Comparison of ENCODE assay signal across 1 cellular context in the genomic region with DNA sequence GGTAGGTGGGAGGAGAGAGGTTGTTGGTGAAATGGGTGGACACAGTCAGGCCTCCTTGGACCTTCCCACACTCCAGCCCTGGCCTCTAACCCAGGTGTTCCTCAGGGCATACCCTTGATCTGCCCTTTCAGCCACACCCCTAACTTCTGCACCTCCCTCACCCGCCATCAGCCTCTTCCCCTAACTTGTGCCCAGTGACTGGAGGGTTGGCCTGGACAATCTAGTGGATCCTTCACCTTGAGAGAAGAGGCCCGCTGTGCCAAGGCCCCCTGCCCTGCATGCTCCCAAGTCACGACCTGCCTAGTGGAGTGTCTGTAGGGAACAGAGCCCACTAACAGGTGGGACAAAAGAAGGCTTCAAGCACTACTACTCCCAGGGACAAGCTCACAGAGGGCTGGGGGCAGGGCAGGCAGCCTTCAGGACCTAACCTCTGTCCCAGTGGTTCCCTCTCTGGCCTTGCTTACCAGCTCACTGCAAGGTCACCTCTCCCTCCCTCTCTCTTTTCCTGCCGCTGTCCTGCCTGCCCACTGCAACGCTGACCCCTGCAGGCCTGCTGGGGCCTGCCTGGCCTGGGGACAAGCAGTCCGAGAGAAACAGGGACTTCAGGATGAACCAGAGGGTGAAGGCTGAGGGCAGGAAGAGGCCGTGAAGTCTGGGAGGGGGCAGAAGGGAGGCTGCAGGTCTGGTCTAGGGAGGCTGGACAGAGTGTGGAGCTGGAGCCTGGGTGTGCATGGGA.
TF ChIP-seq lines count a peak whose summit lies in the region.

No MANE protein-coding gene starts in this region.

TF ChIP-seq in HepG2, 621 proteins besides CTCF, POLR2A, EP300 and RAD21 (continued from another document and continues in another):
- TF ChIP-seq, protein P1, sequence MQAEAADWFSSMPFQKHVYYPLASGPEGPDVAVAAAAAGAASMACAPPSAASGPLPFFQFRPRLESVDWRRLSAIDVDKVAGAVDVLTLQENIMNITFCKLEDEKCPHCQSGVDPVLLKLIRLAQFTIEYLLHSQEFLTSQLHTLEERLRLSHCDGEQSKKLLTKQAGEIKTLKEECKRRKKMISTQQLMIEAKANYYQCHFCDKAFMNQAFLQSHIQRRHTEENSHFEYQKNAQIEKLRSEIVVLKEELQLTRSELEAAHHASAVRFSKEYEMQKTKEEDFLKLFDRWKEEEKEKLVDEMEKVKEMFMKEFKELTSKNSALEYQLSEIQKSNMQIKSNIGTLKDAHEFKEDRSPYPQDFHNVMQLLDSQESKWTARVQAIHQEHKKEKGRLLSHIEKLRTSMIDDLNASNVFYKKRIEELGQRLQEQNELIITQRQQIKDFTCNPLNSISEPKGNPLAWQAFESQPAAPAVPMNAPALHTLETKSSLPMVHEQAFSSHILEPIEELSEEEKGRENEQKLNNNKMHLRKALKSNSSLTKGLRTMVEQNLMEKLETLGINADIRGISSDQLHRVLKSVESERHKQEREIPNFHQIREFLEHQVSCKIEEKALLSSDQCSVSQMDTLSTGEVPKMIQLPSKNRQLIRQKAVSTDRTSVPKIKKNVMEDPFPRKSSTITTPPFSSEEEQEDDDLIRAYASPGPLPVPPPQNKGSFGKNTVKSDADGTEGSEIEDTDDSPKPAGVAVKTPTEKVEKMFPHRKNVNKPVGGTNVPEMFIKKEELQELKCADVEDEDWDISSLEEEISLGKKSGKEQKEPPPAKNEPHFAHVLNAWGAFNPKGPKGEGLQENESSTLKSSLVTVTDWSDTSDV (CRISPR knock-in tag; IDR thresholded peaks at IDR 0.05) = no peak
- TF ChIP-seq, protein P2, sequence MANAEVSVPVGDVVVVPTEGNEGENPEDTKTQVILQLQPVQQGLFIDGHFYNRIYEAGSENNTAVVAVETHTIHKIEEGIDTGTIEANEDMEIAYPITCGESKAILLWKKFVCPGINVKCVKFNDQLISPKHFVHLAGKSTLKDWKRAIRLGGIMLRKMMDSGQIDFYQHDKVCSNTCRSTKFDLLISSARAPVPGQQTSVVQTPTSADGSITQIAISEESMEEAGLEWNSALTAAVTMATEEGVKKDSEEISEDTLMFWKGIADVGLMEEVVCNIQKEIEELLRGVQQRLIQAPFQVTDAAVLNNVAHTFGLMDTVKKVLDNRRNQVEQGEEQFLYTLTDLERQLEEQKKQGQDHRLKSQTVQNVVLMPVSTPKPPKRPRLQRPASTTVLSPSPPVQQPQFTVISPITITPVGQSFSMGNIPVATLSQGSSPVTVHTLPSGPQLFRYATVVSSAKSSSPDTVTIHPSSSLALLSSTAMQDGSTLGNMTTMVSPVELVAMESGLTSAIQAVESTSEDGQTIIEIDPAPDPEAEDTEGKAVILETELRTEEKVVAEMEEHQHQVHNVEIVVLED (CRISPR knock-in tag; IDR thresholded peaks at IDR 0.05; ENCODE audit: borderline replicate concordance) = no peak; the same call in 1 of the 2 replicates
- 0 out of 2 replicates have a peak, but pooled peaks have one; percentile 63 for TF ChIP-seq ZSCAN21 (CRISPR knock-in tag; IDR thresholded peaks at IDR 0.05; ENCODE audit: borderline replicate concordance)
- TF ChIP-seq, protein P3, sequence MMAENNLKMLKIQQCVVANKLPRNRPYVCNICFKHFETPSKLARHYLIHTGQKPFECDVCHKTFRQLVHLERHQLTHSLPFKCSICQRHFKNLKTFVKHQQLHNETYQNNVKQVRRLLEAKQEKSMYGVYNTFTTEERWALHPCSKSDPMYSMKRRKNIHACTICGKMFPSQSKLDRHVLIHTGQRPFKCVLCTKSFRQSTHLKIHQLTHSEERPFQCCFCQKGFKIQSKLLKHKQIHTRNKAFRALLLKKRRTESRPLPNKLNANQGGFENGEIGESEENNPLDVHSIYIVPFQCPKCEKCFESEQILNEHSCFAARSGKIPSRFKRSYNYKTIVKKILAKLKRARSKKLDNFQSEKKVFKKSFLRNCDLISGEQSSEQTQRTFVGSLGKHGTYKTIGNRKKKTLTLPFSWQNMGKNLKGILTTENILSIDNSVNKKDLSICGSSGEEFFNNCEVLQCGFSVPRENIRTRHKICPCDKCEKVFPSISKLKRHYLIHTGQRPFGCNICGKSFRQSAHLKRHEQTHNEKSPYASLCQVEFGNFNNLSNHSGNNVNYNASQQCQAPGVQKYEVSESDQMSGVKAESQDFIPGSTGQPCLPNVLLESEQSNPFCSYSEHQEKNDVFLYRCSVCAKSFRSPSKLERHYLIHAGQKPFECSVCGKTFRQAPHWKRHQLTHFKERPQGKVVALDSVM (CRISPR knock-in tag; IDR thresholded peaks at IDR 0.05) = peak; percentile 94
- TF ChIP-seq, protein P4, sequence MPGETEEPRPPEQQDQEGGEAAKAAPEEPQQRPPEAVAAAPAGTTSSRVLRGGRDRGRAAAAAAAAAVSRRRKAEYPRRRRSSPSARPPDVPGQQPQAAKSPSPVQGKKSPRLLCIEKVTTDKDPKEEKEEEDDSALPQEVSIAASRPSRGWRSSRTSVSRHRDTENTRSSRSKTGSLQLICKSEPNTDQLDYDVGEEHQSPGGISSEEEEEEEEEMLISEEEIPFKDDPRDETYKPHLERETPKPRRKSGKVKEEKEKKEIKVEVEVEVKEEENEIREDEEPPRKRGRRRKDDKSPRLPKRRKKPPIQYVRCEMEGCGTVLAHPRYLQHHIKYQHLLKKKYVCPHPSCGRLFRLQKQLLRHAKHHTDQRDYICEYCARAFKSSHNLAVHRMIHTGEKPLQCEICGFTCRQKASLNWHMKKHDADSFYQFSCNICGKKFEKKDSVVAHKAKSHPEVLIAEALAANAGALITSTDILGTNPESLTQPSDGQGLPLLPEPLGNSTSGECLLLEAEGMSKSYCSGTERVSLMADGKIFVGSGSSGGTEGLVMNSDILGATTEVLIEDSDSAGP (CRISPR knock-in tag; IDR thresholded peaks at IDR 0.05; ENCODE audit: borderline replicate concordance) = peak; percentile 74; the same call in 1 of the 2 replicates
- TF ChIP-seq FOXK2 (IDR thresholded peaks at IDR 0.05) = peak; percentile 39; the same call in 1 of the 2 replicates
- TF ChIP-seq ZNF776 (CRISPR knock-in tag; IDR thresholded peaks at IDR 0.05) = peak; percentile 34; the same call in 1 of the 2 replicates
- TF ChIP-seq, protein P5, sequence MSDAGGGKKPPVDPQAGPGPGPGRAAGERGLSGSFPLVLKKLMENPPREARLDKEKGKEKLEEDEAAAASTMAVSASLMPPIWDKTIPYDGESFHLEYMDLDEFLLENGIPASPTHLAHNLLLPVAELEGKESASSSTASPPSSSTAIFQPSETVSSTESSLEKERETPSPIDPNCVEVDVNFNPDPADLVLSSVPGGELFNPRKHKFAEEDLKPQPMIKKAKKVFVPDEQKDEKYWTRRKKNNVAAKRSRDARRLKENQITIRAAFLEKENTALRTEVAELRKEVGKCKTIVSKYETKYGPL (CRISPR knock-in tag; IDR thresholded peaks at IDR 0.05) = no peak
- no peak for TF ChIP-seq U2AF1 (optimal IDR thresholded peaks at IDR 0.05; ENCODE audit: low read depth, low read length)
- peak; percentile 49; the same call in 1 of the 2 replicates for TF ChIP-seq SOX5 (CRISPR knock-in tag; IDR thresholded peaks at IDR 0.05; ENCODE audit: borderline replicate concordance)
- TF ChIP-seq SOX6 (IDR thresholded peaks at IDR 0.05) = no peak
- peak; percentile 71; the same call in 1 of the 2 replicates for TF ChIP-seq SOX6 (CRISPR knock-in tag; IDR thresholded peaks at IDR 0.05)
- 0 out of 2 replicates have a peak, but pooled peaks have one; percentile 58 for TF ChIP-seq ZNF543 (CRISPR knock-in tag; IDR thresholded peaks at IDR 0.05)
- TF ChIP-seq, protein P6, sequence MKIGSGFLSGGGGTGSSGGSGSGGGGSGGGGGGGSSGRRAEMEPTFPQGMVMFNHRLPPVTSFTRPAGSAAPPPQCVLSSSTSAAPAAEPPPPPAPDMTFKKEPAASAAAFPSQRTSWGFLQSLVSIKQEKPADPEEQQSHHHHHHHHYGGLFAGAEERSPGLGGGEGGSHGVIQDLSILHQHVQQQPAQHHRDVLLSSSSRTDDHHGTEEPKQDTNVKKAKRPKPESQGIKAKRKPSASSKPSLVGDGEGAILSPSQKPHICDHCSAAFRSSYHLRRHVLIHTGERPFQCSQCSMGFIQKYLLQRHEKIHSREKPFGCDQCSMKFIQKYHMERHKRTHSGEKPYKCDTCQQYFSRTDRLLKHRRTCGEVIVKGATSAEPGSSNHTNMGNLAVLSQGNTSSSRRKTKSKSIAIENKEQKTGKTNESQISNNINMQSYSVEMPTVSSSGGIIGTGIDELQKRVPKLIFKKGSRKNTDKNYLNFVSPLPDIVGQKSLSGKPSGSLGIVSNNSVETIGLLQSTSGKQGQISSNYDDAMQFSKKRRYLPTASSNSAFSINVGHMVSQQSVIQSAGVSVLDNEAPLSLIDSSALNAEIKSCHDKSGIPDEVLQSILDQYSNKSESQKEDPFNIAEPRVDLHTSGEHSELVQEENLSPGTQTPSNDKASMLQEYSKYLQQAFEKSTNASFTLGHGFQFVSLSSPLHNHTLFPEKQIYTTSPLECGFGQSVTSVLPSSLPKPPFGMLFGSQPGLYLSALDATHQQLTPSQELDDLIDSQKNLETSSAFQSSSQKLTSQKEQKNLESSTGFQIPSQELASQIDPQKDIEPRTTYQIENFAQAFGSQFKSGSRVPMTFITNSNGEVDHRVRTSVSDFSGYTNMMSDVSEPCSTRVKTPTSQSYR (CRISPR knock-in tag; IDR thresholded peaks at IDR 0.05; ENCODE audit: borderline replicate concordance) = peak; percentile 89
- no peak for TF ChIP-seq SMAD9 (CRISPR knock-in tag; IDR thresholded peaks at IDR 0.05)
- TF ChIP-seq SMAD3 (CRISPR knock-in tag; IDR thresholded peaks at IDR 0.05) = peak; percentile 87
- TF ChIP-seq, protein P7, sequence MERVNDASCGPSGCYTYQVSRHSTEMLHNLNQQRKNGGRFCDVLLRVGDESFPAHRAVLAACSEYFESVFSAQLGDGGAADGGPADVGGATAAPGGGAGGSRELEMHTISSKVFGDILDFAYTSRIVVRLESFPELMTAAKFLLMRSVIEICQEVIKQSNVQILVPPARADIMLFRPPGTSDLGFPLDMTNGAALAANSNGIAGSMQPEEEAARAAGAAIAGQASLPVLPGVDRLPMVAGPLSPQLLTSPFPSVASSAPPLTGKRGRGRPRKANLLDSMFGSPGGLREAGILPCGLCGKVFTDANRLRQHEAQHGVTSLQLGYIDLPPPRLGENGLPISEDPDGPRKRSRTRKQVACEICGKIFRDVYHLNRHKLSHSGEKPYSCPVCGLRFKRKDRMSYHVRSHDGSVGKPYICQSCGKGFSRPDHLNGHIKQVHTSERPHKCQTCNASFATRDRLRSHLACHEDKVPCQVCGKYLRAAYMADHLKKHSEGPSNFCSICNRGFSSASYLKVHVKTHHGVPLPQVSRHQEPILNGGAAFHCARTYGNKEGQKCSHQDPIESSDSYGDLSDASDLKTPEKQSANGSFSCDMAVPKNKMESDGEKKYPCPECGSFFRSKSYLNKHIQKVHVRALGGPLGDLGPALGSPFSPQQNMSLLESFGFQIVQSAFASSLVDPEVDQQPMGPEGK (CRISPR knock-in tag; IDR thresholded peaks at IDR 0.05) = peak; percentile 83
- TF ChIP-seq ZNF260 (CRISPR knock-in tag; IDR thresholded peaks at IDR 0.05; ENCODE audit: borderline replicate concordance, low read depth) = no peak
- TF ChIP-seq ZNF232 (CRISPR knock-in tag; IDR thresholded peaks at IDR 0.05; ENCODE audit: borderline replicate concordance) = 0 out of 2 replicates have a peak, but pooled peaks have one; percentile 60
- 0 out of 2 replicates have a peak, but pooled peaks have one; percentile 24 for TF ChIP-seq NFKBIZ (CRISPR knock-in tag; IDR thresholded peaks at IDR 0.05)
- no peak for TF ChIP-seq MED13 (CRISPR knock-in tag; IDR thresholded peaks at IDR 0.05)
- TF ChIP-seq, protein P8, sequence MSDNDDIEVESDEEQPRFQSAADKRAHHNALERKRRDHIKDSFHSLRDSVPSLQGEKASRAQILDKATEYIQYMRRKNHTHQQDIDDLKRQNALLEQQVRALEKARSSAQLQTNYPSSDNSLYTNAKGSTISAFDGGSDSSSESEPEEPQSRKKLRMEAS (IDR thresholded peaks at IDR 0.05) = peak; percentile 69
- TF ChIP-seq ZNF768 (CRISPR knock-in tag; IDR thresholded peaks at IDR 0.05) = peak; percentile 46; the same call in 1 of the 2 replicates
- TF ChIP-seq SIX4 (CRISPR knock-in tag; IDR thresholded peaks at IDR 0.05) = no peak
- TF ChIP-seq, protein P9, sequence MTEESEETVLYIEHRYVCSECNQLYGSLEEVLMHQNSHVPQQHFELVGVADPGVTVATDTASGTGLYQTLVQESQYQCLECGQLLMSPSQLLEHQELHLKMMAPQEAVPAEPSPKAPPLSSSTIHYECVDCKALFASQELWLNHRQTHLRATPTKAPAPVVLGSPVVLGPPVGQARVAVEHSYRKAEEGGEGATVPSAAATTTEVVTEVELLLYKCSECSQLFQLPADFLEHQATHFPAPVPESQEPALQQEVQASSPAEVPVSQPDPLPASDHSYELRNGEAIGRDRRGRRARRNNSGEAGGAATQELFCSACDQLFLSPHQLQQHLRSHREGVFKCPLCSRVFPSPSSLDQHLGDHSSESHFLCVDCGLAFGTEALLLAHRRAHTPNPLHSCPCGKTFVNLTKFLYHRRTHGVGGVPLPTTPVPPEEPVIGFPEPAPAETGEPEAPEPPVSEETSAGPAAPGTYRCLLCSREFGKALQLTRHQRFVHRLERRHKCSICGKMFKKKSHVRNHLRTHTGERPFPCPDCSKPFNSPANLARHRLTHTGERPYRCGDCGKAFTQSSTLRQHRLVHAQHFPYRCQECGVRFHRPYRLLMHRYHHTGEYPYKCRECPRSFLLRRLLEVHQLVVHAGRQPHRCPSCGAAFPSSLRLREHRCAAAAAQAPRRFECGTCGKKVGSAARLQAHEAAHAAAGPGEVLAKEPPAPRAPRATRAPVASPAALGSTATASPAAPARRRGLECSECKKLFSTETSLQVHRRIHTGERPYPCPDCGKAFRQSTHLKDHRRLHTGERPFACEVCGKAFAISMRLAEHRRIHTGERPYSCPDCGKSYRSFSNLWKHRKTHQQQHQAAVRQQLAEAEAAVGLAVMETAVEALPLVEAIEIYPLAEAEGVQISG (CRISPR knock-in tag; IDR thresholded peaks at IDR 0.05) = peak; percentile 65
- peak; percentile 75; the same call in 1 of the 2 replicates for TF ChIP-seq ZNF331 (CRISPR knock-in tag; IDR thresholded peaks at IDR 0.05)
- TF ChIP-seq KMT2B (CRISPR knock-in tag; IDR thresholded peaks at IDR 0.05) = no peak
- TF ChIP-seq, protein P10, sequence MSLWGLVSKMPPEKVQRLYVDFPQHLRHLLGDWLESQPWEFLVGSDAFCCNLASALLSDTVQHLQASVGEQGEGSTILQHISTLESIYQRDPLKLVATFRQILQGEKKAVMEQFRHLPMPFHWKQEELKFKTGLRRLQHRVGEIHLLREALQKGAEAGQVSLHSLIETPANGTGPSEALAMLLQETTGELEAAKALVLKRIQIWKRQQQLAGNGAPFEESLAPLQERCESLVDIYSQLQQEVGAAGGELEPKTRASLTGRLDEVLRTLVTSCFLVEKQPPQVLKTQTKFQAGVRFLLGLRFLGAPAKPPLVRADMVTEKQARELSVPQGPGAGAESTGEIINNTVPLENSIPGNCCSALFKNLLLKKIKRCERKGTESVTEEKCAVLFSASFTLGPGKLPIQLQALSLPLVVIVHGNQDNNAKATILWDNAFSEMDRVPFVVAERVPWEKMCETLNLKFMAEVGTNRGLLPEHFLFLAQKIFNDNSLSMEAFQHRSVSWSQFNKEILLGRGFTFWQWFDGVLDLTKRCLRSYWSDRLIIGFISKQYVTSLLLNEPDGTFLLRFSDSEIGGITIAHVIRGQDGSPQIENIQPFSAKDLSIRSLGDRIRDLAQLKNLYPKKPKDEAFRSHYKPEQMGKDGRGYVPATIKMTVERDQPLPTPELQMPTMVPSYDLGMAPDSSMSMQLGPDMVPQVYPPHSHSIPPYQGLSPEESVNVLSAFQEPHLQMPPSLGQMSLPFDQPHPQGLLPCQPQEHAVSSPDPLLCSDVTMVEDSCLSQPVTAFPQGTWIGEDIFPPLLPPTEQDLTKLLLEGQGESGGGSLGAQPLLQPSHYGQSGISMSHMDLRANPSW (CRISPR knock-in tag; IDR thresholded peaks at IDR 0.05; ENCODE audit: borderline replicate concordance) = no peak
- 0 out of 2 replicates have a peak, but pooled peaks have one; percentile 29 for TF ChIP-seq ZNF564 (CRISPR knock-in tag; IDR thresholded peaks at IDR 0.05)
- peak; percentile 67 for TF ChIP-seq SMC3 (IDR thresholded peaks at IDR 0.05; ENCODE audit: low read length)
